8 cellular contexts compared by ENCODE assay signal in genomic region chr20:32470025-32470861, GRCh38.
DNase-seq lines count a peak whose midpoint lies in the region; ATAC-seq and TF ChIP-seq lines count a peak whose summit lies in the region.

No MANE protein-coding gene starts in this region.

- H3K79me1 ChIP-seq in mesenchymal stem cell (replicated peaks; ENCODE audit: low read length, poor library complexity, severe bottlenecking): no peaks in the 10 kb centered on the region

- CTCF ChIA-PET in Panc1 (lab: Charles Lee): no interaction called here

- peak overlapping the region; percentile 75 for H2AK5ac ChIP-seq in mesenchymal stem cell (ENCODE audit: low read length, severe bottlenecking)

- no peak overlapping the region for H3K23ac ChIP-seq in mesenchymal stem cell (ENCODE audit: low read length in 2 of 2)

- no TSS peak for BruUV-seq in Panc1 (replicated peaks; lab: Mats Ljungman, UMichigan)

- H3K18ac ChIP-seq in mesenchymal stem cell (ENCODE audit: low read depth in 1 of 2, low read length in 2 of 2): peak overlapping the region; percentile 90 to 97

- intact Hi-C loops in Panc1 (cut with micrococcal nuclease; ENCODE audit: unreplicated experiment): no loop called here

- in situ Hi-C loops in Panc1 (cut with HindIII; ENCODE audit: low pct_unique_long_range_greater_than_20kb, low sequenced_read_pairs): no loop called here

- no peak overlapping the region for H3K4me3 ChIP-seq in Panc1 (ENCODE audit: low read depth in 2 of 2, low read length in 2 of 2)
- H3K4me3 ChIP-seq in mesenchymal stem cell (ENCODE audit: insufficient read depth in 1 of 2, low read depth in 1 of 2, low read length in 2 of 2): no peak overlapping the region

- H3K9ac ChIP-seq in mesenchymal stem cell (ENCODE audit: low read length): no peak overlapping the region

- H3K4me2 ChIP-seq in mesenchymal stem cell (ENCODE audit: low read length, poor library complexity, severe bottlenecking): peak overlapping the region; percentile 13

- TF ChIP-seq CTCF in Panc1 (IDR thresholded peaks at IDR 0.05): peak; percentile 87

- peak overlapping the region; percentile 85 to 95 for H2BK12ac ChIP-seq in mesenchymal stem cell (ENCODE audit: low read length in 2 of 2)

- peak overlapping the region; percentile 46 for H2BK5ac ChIP-seq in mesenchymal stem cell (ENCODE audit: low read depth, low read length, poor library complexity, severe bottlenecking)

- H2BK15ac ChIP-seq in mesenchymal stem cell (ENCODE audit: low read depth, poor library complexity, severe bottlenecking): peak overlapping the region; percentile 89

- H3K14ac ChIP-seq in mesenchymal stem cell (ENCODE audit: low read length in 2 of 2): peak overlapping the region in 1 of 2 experiments; percentile 86

- peak overlapping the region; percentile 97 for H4K8ac ChIP-seq in mesenchymal stem cell (ENCODE audit: low read length)

- no peak overlapping the region for H3K27ac ChIP-seq in Panc1 (ENCODE audit: low read length)
- peak overlapping the region; percentile 97 for H3K27ac ChIP-seq in mesenchymal stem cell (ENCODE audit: low read length, poor library complexity, severe bottlenecking)

- no peaks in the 10 kb centered on the region for H3K27me3 ChIP-seq in Panc1 (ENCODE audit: control insufficient read depth, insufficient read depth, low read length)
- no peaks in the 10 kb centered on the region for H3K27me3 ChIP-seq in mesenchymal stem cell (ENCODE audit: control insufficient read depth in 1 of 2, insufficient read depth in 1 of 2, low read length in 2 of 2)

- ATAC-seq in Panc1: peak; percentile 77
- ATAC-seq in HG03565 (IDR thresholded peaks at IDR 0.05; ENCODE audit: unreplicated experiment): no peak
- no peak for ATAC-seq in HG02759 (IDR thresholded peaks at IDR 0.05; ENCODE audit: unreplicated experiment)

- no peak overlapping the region for H2AFZ ChIP-seq in mesenchymal stem cell (ENCODE audit: low read depth, low read length)

- POLR2A ChIA-PET in Panc1 (lab: Charles Lee): no interaction called here

- peak overlapping the region; percentile 86 to 99 for H3K4ac ChIP-seq in mesenchymal stem cell (ENCODE audit: low read depth in 1 of 2, low read length in 2 of 2)

- H2BK120ac ChIP-seq in mesenchymal stem cell (ENCODE audit: low read depth, low read length): peak overlapping the region; percentile 80

- peak overlapping the region; percentile 90 for H4K91ac ChIP-seq in mesenchymal stem cell (ENCODE audit: low read length)

- WGBS in mesenchymal stem cell: 36% methylated on average over 21 of the region's 27 CpGs

- H3K9me3 ChIP-seq in Panc1 (ENCODE audit: control insufficient read depth, insufficient read depth, low read depth, low read length) (no peaks in the 10 kb centered on the region), mesenchymal stem cell (ENCODE audit: control insufficient read depth, low read length) (no peaks in the 10 kb centered on the region)

- DNase-seq in stimulated activated CD4-positive, alpha-beta T cell treated with anti-CD3 and anti-CD28 coated beads, Interleukin-4, amount 100 ng/mL, for 24 hours: peak; percentile 19
- no peak for DNase-seq in stimulated activated CD4-positive, alpha-beta T cell treated with anti-CD3 and anti-CD28 coated beads, Interleukin-12 subunit alpha, Interleukin-12 subunit beta, amount 100 ng/mL, for 4 hours
- DNase-seq in Panc1 (ENCODE audit: low read depth, low spot score) (no peak), dedifferentiated amniotic fluid mesenchymal stem cell (ENCODE audit: extremely low spot score) (peak; percentile 31), mesenchymal stem cell (peak; percentile 96), hypothalamus (lab: John Stamatoyannopoulos, UW) (no peak)

- H3K36me3 ChIP-seq in Panc1 (ENCODE audit: control insufficient read depth, insufficient read depth, low read length) (no peaks in the 10 kb centered on the region), mesenchymal stem cell (ENCODE audit: control insufficient read depth in 1 of 2, insufficient read depth in 2 of 2, low read depth in 1 of 2, low read length in 2 of 2) (peaks cover 11 to 79% of the 10 kb centered on the region in 2 experiments)

- H3K4me1 ChIP-seq in Panc1 (ENCODE audit: control insufficient read depth, insufficient read depth, low read length): peaks cover 15% of the 10 kb centered on the region
- H3K4me1 ChIP-seq in mesenchymal stem cell (ENCODE audit: control insufficient read depth, insufficient read depth, low read depth, low read length): peaks cover 85% of the 10 kb centered on the region

Comparison
In these comparisons a context has a peak if more than half of its experiments do, and no peak if none do; other contexts are left out.
1. DNase-seq: peak in stimulated activated CD4-positive, alpha-beta T cell treated with anti-CD3 and anti-CD28 coated beads, Interleukin-4, amount 100 ng/mL, for 24 hours (single experiment), dedifferentiated amniotic fluid mesenchymal stem cell (single experiment) and mesenchymal stem cell (single experiment); none in stimulated activated CD4-positive, alpha-beta T cell treated with anti-CD3 and anti-CD28 coated beads, Interleukin-12 subunit alpha, Interleukin-12 subunit beta, amount 100 ng/mL, for 4 hours (single experiment), Panc1 (single experiment) and hypothalamus (0 of 51).